24 cellular contexts compared by ENCODE assay signal in genomic region chr1:157237522-157237921, GRCh38.
"Had no signal": no experiment of that assay in that cellular context is flagged by ENCODE, and none has a peak within 500 bp of the region (broad histone marks: within the 10 kb centered on the region; RNA-seq: fewer than 3 reads in every experiment).

No MANE protein-coding gene starts in this region.

- H3K9ac ChIP-seq: neural progenitor cell, parathyroid adenoma had no signal

- H3K79me2 ChIP-seq: parathyroid adenoma had no signal

- H3K4me1 ChIP-seq: parathyroid adenoma, psoas muscle, sigmoid colon, tibial artery, vagina had no signal

- FAIRE-seq: small intestine, urothelium cell line had no signal

- DNase-seq: natural killer cell; occipital lobe; ovary; posterior cingulate gyrus; psoas muscle; right cardiac atrium; right lobe of liver; sigmoid colon; stimulated activated CD4-positive, alpha-beta T cell treated with anti-CD3 and anti-CD28 coated beads, Interleukin-15, amount 100 ng/mL, for 24 hours; stimulated activated CD4-positive, alpha-beta T cell treated with anti-CD3 and anti-CD28 coated beads, Interleukin-2, amount 100 ng/mL, for 24 hours; stimulated activated CD4-positive, alpha-beta T cell treated with anti-CD3 and anti-CD28 coated beads, Interleukin-2, amount 100 ng/mL, for 48 hours; stimulated activated CD4-positive, alpha-beta T cell treated with anti-CD3 and anti-CD28 coated beads, Interleukin-4, amount 100 ng/mL, for 24 hours; stimulated activated naive B cell treated with anti-CD40 and anti-IgM and Interleukin-4, amounts not matched to agents 10 μg/mL and 1 μg/mL and 100 μg/mL, for 72 hours; stimulated activated naive CD4-positive, alpha-beta T cell treated with Interleukin-2 at 50 U/mL for 16 hours; stomach; tibial artery; transverse colon; upper lobe of left lung had no signal

- H3K27ac ChIP-seq: neural progenitor cell, ovary, parathyroid adenoma, psoas muscle, right lobe of liver, sigmoid colon, stomach, tibial artery, transverse colon, upper lobe of left lung, vagina had no signal

- H3K4me2 ChIP-seq: neural progenitor cell had no signal

- H3K4me3 ChIP-seq: neural progenitor cell, ovary, psoas muscle, right lobe of liver, sigmoid colon, stomach, tibial artery, transverse colon, upper lobe of left lung, vagina had no signal

- H2AFZ ChIP-seq: neural progenitor cell, parathyroid adenoma had no signal

- H3K27me3 ChIP-seq: neural progenitor cell, ovary, right lobe of liver, sigmoid colon, transverse colon, upper lobe of left lung, vagina had no signal

- H3K36me3 ChIP-seq: neural progenitor cell, ovary, right lobe of liver, sigmoid colon, stomach, tibial artery, transverse colon, upper lobe of left lung, vagina had no signal

- ATAC-seq: natural killer cell; psoas muscle; right cardiac atrium; right lobe of liver; stimulated activated effector memory CD8-positive, alpha-beta T cell treated with anti-CD3 and anti-CD28 coated beads, Interleukin-12 subunit alpha, Interleukin-12 subunit beta, amount 100 ng/mL, for 72 hours; stimulated activated naive B cell treated with anti-CD40 and anti-IgM and Interleukin-4, amounts not matched to agents 10 μg/mL and 1 μg/mL and 100 μg/mL, for 72 hours had no signal

- H3K9me3 ChIP-seq: ovary, psoas muscle, right lobe of liver, sigmoid colon, stomach, tibial artery, transverse colon, upper lobe of left lung, vagina had no signal
